Comparison of ENCODE assay signal across 18 cellular contexts in genomic region chr5:143135832-143136551, GRCh38.
DNase-seq lines count a peak whose midpoint lies in the region; ATAC-seq and TF ChIP-seq lines count a peak whose summit lies in the region.
"Had no signal": no experiment of that assay in that cellular context is flagged by ENCODE, and none has a peak within 500 bp of the region (broad histone marks: within the 10 kb centered on the region; RNA-seq: fewer than 3 reads in every experiment).

No MANE protein-coding gene starts in this region.

- no peak for TF ChIP-seq CTCF in fibroblast of pulmonary artery (IDR thresholded peaks at IDR 0.05; ENCODE audit: low read length, missing control alignments)

- H3K4me3 ChIP-seq in fibroblast of pulmonary artery (replicated peaks; ENCODE audit: low read depth, low read length): no peak overlapping the region
- H3K4me3 ChIP-seq: ascending aorta, esophagus muscularis mucosa had no signal

- no peak for DNase-seq in Right ventricle myocardium inferior (ENCODE audit: missing footprints)
- DNase-seq in cardiac septum (ENCODE audit: low spot score): no peak
- peak; percentile 10 for DNase-seq in fibroblast of pulmonary artery (ENCODE audit: low read depth)
- DNase-seq in myocyte (ENCODE audit: low read depth): peak; percentile 55
- DNase-seq in AG08395 (ENCODE audit: low spot score): no peak
- DNase-seq in activated CD8-positive, alpha-beta memory T cell treated with anti-CD3 and anti-CD28 coated beads, Interleukin-2, amount 50 U/mL, for 4 hours: no peak
- no peak for DNase-seq in posterior vena cava (ENCODE audit: low spot score)
- DNase-seq: activated CD4-positive, CD25-positive, alpha-beta regulatory T cell treated with anti-CD3 and anti-CD28 coated beads, Interleukin-2, amount 50 U/mL, for 72 hours; activated CD8-positive, alpha-beta memory T cell treated with anti-CD3 and anti-CD28 coated beads, Interleukin-2, amount 10 ng/mL, durations not matched to agents 7 days and 5 days; dermis blood vessel endothelial cell; DMS53; HCEC 1CT; hypothalamus; NCI-H2029; T-helper 2 cell had no signal

- peak overlapping the region; percentile 1 for H3K27ac ChIP-seq in temporal lobe (ENCODE audit: low read depth, low read length)
- H3K27ac ChIP-seq: ascending aorta, esophagus muscularis mucosa had no signal

- intact Hi-C loops in Right ventricle myocardium inferior (cut with DNase I): loop anchor here (2.0 to 5.0 kb wide), 2 partner anchors 65 to 114 kb away; no protein-coding TSS in a partner anchor
- intact Hi-C loops in cardiac septum (cut with DNase I): no loop called here
- intact Hi-C loops in posterior vena cava (cut with DNase I): loop anchor here (2.0 to 5.0 kb wide), 2 partner anchors 35 to 231 kb away; no protein-coding TSS in a partner anchor

- ATAC-seq in Right ventricle myocardium inferior: peak; percentile 82
- ATAC-seq: activated CD8-positive, alpha-beta memory T cell treated with anti-CD3 and anti-CD28 coated beads, Interleukin-2, amount 10 ng/mL, durations not matched to agents 7 days and 5 days had no signal

Comparison
In these comparisons a context has a peak if more than half of its experiments do, and no peak if none do; other contexts are left out.
1. DNase-seq: peak in fibroblast of pulmonary artery (single experiment) and myocyte (single experiment); none in Right ventricle myocardium inferior (single experiment), cardiac septum (single experiment), AG08395 (single experiment), activated CD8-positive, alpha-beta memory T cell treated with anti-CD3 and anti-CD28 coated beads, Interleukin-2, amount 50 U/mL, for 4 hours (single experiment) and posterior vena cava (single experiment).